Comparison of ENCODE assay signal across 19 cellular contexts in the genomic region with DNA sequence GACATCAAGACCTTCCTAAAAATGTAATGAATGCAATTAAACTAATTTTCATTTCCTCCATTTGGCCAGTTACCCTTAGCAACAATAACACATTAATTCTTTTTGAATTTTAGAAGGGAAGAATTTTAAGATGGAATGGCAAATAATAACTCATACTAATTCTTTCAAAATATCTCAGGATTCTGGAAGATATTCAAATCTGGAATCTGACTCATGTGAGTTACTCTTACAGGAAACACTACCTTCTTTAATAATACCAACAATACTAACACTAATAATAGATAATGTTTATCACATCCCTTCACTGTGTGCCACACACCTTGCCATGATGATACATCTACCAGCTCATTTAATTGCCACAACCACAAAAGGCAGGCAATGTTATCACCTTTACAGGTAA.
"Had no signal": no experiment of that assay in that cellular context is flagged by ENCODE, and none has a peak within 500 bp of the region (broad histone marks: within the 10 kb centered on the region; RNA-seq: fewer than 3 reads in every experiment).

No MANE protein-coding gene starts in this region.

- H3K27me3 ChIP-seq: colonic mucosa, gastroesophageal sphincter, neural progenitor cell, pancreas, suprapubic skin, thyroid gland had no signal

- H2AFZ ChIP-seq: neural progenitor cell had no signal

- H3K9ac ChIP-seq: neural progenitor cell had no signal

- H3K4me2 ChIP-seq: neural progenitor cell, smooth muscle cell had no signal

- H3K4me3 ChIP-seq: colonic mucosa, gastroesophageal sphincter, left ventricle myocardium inferior, lower lobe of right lung, neural progenitor cell, pancreas, smooth muscle cell, suprapubic skin, thyroid gland had no signal

- DNase-seq: colonic mucosa; dermis blood vessel endothelial cell; erythroblast; glutamatergic neuron; left cardiac atrium; left ventricle myocardium inferior; lower lobe of right lung; midbrain; nucleus accumbens; pancreas; right cardiac atrium; stimulated activated CD4-positive, alpha-beta T cell treated with anti-CD3 and anti-CD28 coated beads, Interleukin-4, amount 100 ng/mL, for 1 hour; stimulated activated CD8-positive, alpha-beta memory T cell treated with anti-CD3 and anti-CD28 coated beads, Interleukin-4, amount 100 ng/mL, for 48 hours; stimulated activated naive CD8-positive, alpha-beta T cell treated with anti-CD3 and anti-CD28 coated beads, Interleukin-15, Interleukin-2, amounts not matched to agents 100 U/mL and 50 U/mL, for 24 hours; thyroid gland had no signal

- H3K9me3 ChIP-seq: colonic mucosa, gastroesophageal sphincter, left ventricle myocardium inferior, lower lobe of right lung, pancreas, suprapubic skin, thyroid gland had no signal

- H3K4me1 ChIP-seq: colonic mucosa, gastroesophageal sphincter, lower lobe of right lung, neural progenitor cell, pancreas, suprapubic skin, thyroid gland had no signal

- H3K27ac ChIP-seq: colonic mucosa, gastroesophageal sphincter, left ventricle myocardium inferior, lower lobe of right lung, neural progenitor cell, pancreas, suprapubic skin, thyroid gland had no signal

- H3K36me3 ChIP-seq: colonic mucosa, gastroesophageal sphincter, left ventricle myocardium inferior, lower lobe of right lung, pancreas, suprapubic skin, thyroid gland had no signal
